In genomic region chr2:25854613-25855012, GRCh38 we compare ENCODE assay signal across 17 cellular contexts. TPM values are rescaled to one million over a fixed set of nuclear protein-coding genes. Genes with fewer than 3 reads are reported as not detected.
DNase-seq lines count a peak whose midpoint lies in the region; ATAC-seq and TF ChIP-seq lines count a peak whose summit lies in the region.
"Had no signal": no experiment of that assay in that cellular context is flagged by ENCODE, and none has a peak within 500 bp of the region (broad histone marks: within the 10 kb centered on the region; RNA-seq: fewer than 3 reads in every experiment).

No MANE protein-coding gene starts in this region.

- H3K4me1 Mint-ChIP-seq in activated CD4-positive, alpha-beta T cell treated with anti-CD3 and anti-CD28 coated beads, Interleukin-2, amount 10 ng/mL, durations not matched to agents 24 days and 14 days, result peaks cover 46% of the 10 kb centered on the region
- peaks cover 20% of the 10 kb centered on the region for H3K4me1 Mint-ChIP-seq in endodermal cell
- H3K4me1 Mint-ChIP-seq in stimulated activated effector memory CD8-positive, alpha-beta T cell treated with anti-CD3 and anti-CD28 coated beads, Interleukin-12 subunit alpha, Interleukin-12 subunit beta, amount 100 ng/mL, for 72 hours, result peaks cover 48% of the 10 kb centered on the region

- no peak for ATAC-seq in stimulated activated effector memory CD8-positive, alpha-beta T cell treated with anti-CD3 and anti-CD28 coated beads, Interleukin-12 subunit alpha, Interleukin-12 subunit beta, amount 100 ng/mL, for 72 hours
- no peak for ATAC-seq in GM18511 (IDR thresholded peaks at IDR 0.05; ENCODE audit: unreplicated experiment)
- ATAC-seq: GM12878 had no signal

- intact Hi-C loops in activated CD4-positive, alpha-beta T cell treated with anti-CD3 and anti-CD28 coated beads, Interleukin-2, amount 10 ng/mL, durations not matched to agents 24 days and 14 days (cut with micrococcal nuclease), result loop anchor here (5.0 to 10.0 kb wide), 3 partner anchors 60 to 128 kb away; partner anchors contain the start of gene KIF3C

- no peak for TF ChIP-seq CTCF in endodermal cell (conservative IDR thresholded peaks at IDR 0.05)

- DNase-seq in activated CD4-positive, alpha-beta T cell treated with anti-CD3 and anti-CD28 coated beads, Interleukin-2, amount 10 ng/mL, durations not matched to agents 24 days and 14 days, result no peak
- DNase-seq in activated CD4-positive, alpha-beta T cell treated with anti-CD3 and anti-CD28 coated beads for 1 hour, result no peak
- DNase-seq in NCI-H82 (lab: John Stamatoyannopoulos, UW) (peak; percentile 72), endodermal cell (no peak), mesenteric fat pad (ENCODE audit: low spot score) (no peak), AG08395 (ENCODE audit: low spot score) (no peak)
- no peak for DNase-seq in stimulated activated effector memory CD8-positive, alpha-beta T cell treated with anti-CD3 and anti-CD28 coated beads, Interleukin-12 subunit alpha, Interleukin-12 subunit beta, amount 100 ng/mL, for 72 hours (ENCODE audit: low spot score in 2 of 2)
- DNase-seq: DND-41, NCI-H1417, NCI-H2029, NCI-H2171, NCI-H446 treated with DMSO at 0.1 percent for 48 hours, NCI-H748 treated with DMSO at 0.1 percent for 48 hours had no signal

- no peaks in the 10 kb centered on the region for H3K27me3 ChIP-seq in endodermal cell (ENCODE audit: control insufficient read depth, insufficient read depth, low read length, poor library complexity, severe bottlenecking)

- peak overlapping the region; percentile 21 for H3K27ac Mint-ChIP-seq in activated CD4-positive, alpha-beta T cell treated with anti-CD3 and anti-CD28 coated beads, Interleukin-2, amount 10 ng/mL, durations not matched to agents 24 days and 14 days
- H3K27ac Mint-ChIP-seq in endodermal cell, result peak overlapping the region; percentile 27
- peak overlapping the region; percentile 92 for H3K27ac Mint-ChIP-seq in stimulated activated effector memory CD8-positive, alpha-beta T cell treated with anti-CD3 and anti-CD28 coated beads, Interleukin-12 subunit alpha, Interleukin-12 subunit beta, amount 100 ng/mL, for 72 hours

- no peak overlapping the region for H3K4me3 ChIP-seq in endodermal cell (ENCODE audit: low read length)
- H3K4me3 ChIP-seq: GM12878, HAP-1 had no signal

- H3K27me3 Mint-ChIP-seq in activated CD4-positive, alpha-beta T cell treated with anti-CD3 and anti-CD28 coated beads, Interleukin-2, amount 10 ng/mL, durations not matched to agents 24 days and 14 days, result no peaks in the 10 kb centered on the region
- H3K27me3 Mint-ChIP-seq in endodermal cell (ENCODE audit: insufficient read depth), result no peaks in the 10 kb centered on the region

- H3K9ac ChIP-seq in endodermal cell (ENCODE audit: extremely low read depth, low read length, poor library complexity, severe bottlenecking), result no peak overlapping the region

- H3K36me3 ChIP-seq in endodermal cell (ENCODE audit: control insufficient read depth, insufficient read depth, low read length), result peaks cover 4% of the 10 kb centered on the region
- H3K36me3 ChIP-seq: HAP-1 had no signal

- H3K4me3 Mint-ChIP-seq in activated CD4-positive, alpha-beta T cell treated with anti-CD3 and anti-CD28 coated beads, Interleukin-2, amount 10 ng/mL, durations not matched to agents 24 days and 14 days, result no peak overlapping the region
- no peak overlapping the region for H3K4me3 Mint-ChIP-seq in endodermal cell
- H3K4me3 Mint-ChIP-seq in stimulated activated effector memory CD8-positive, alpha-beta T cell treated with anti-CD3 and anti-CD28 coated beads, Interleukin-12 subunit alpha, Interleukin-12 subunit beta, amount 100 ng/mL, for 72 hours, result no peak overlapping the region

- H3K4me1 ChIP-seq in endodermal cell (ENCODE audit: control insufficient read depth, insufficient read depth, low read length), result no peaks in the 10 kb centered on the region

- H3K27ac ChIP-seq in endodermal cell (ENCODE audit: low read depth, low read length), result no peak overlapping the region
- H3K27ac ChIP-seq: 22Rv1 had no signal

- H3K36me3 Mint-ChIP-seq in activated CD4-positive, alpha-beta T cell treated with anti-CD3 and anti-CD28 coated beads, Interleukin-2, amount 10 ng/mL, durations not matched to agents 24 days and 14 days (ENCODE audit: low read depth), result peaks cover 13% of the 10 kb centered on the region
- peaks cover 4% of the 10 kb centered on the region for H3K36me3 Mint-ChIP-seq in endodermal cell (ENCODE audit: low read depth)
- peaks cover 18% of the 10 kb centered on the region for H3K36me3 Mint-ChIP-seq in stimulated activated effector memory CD8-positive, alpha-beta T cell treated with anti-CD3 and anti-CD28 coated beads, Interleukin-12 subunit alpha, Interleukin-12 subunit beta, amount 100 ng/mL, for 72 hours

- no peaks in the 10 kb centered on the region for H3K9me3 Mint-ChIP-seq in activated CD4-positive, alpha-beta T cell treated with anti-CD3 and anti-CD28 coated beads, Interleukin-2, amount 10 ng/mL, durations not matched to agents 24 days and 14 days
- no peaks in the 10 kb centered on the region for H3K9me3 Mint-ChIP-seq in endodermal cell
- H3K9me3 Mint-ChIP-seq in stimulated activated effector memory CD8-positive, alpha-beta T cell treated with anti-CD3 and anti-CD28 coated beads, Interleukin-12 subunit alpha, Interleukin-12 subunit beta, amount 100 ng/mL, for 72 hours, result no peaks in the 10 kb centered on the region

- 79 to 93% methylated on average over 2 of the region's 2 CpGs for WGBS in endodermal cell (ENCODE audit: insufficient coverage in 1 of 2, insufficient read length in 1 of 2), 2 experiments

- no peaks in the 10 kb centered on the region for H3K9me3 ChIP-seq in endodermal cell (ENCODE audit: control insufficient read depth, low read length)
- H3K9me3 ChIP-seq: HAP-1 had no signal

RNA-seq across cellular contexts. Expression of gene ASXL2, which starts 23.7 kb away (rescaled TPM):
- 57.1 and 57.4 TPM in 2 replicates for total RNA-seq in activated CD4-positive, alpha-beta T cell treated with anti-CD3 and anti-CD28 coated beads, Interleukin-2, amount 10 ng/mL, durations not matched to agents 24 days and 14 days
- total RNA-seq in endodermal cell, result 10 to 100 TPM; 33.2 to 41.7 TPM
- polyA plus RNA-seq in endodermal cell (2013, experiment 1 of 2), result 9.5 TPM
- polyA plus RNA-seq in endodermal cell (2013, experiment 2 of 2), result 10.1 TPM
- total RNA-seq in mesenteric fat pad, result 36.6 TPM

Comparison
In these comparisons a context has a peak if more than half of its experiments do, and no peak if none do; other contexts are left out.
1. H3K27ac Mint-ChIP-seq: peak in every context shown above with its lines; median percentile 92 in stimulated activated effector memory CD8-positive, alpha-beta T cell treated with anti-CD3 and anti-CD28 coated beads, Interleukin-12 subunit alpha, Interleukin-12 subunit beta, amount 100 ng/mL, for 72 hours; 27 in endodermal cell; 21 in activated CD4-positive, alpha-beta T cell treated with anti-CD3 and anti-CD28 coated beads, Interleukin-2, amount 10 ng/mL, durations not matched to agents 24 days and 14 days.